8 cellular contexts compared by ENCODE assay signal in genomic region chr6:72861935-72862432, GRCh38.
DNase-seq lines count a peak whose midpoint lies in the region; ATAC-seq and TF ChIP-seq lines count a peak whose summit lies in the region.

No MANE protein-coding gene starts in this region.

- H3K27me3 ChIP-seq in Karpas-422 (ENCODE audit: low read length) (no peaks in the 10 kb centered on the region), stomach (no peaks in the 10 kb centered on the region)

- POLR2A ChIA-PET in GM10248 (lab: Yijun Ruan, JAX) = no interaction called here

- TF ChIP-seq EP300 in stomach (IDR thresholded peaks at IDR 0.05) = no peak

- H3K27ac Mint-ChIP-seq in osteocyte (ENCODE audit: unreplicated experiment) = peak overlapping the region; percentile 87
- H3K27ac Mint-ChIP-seq in activated T-helper 1 cell treated with anti-CD3 and anti-CD28 coated beads, Interleukin-12 subunit alpha, Interleukin-12 subunit beta, Interleukin-2, Interleukin-4 antibody, amounts not matched to agents 30 ng/mL and 10 ng/mL and 1 ng/mL, durations not matched to agents 14 hours and 24 hours and 36 hours = no peak overlapping the region

- H3K4me1 Mint-ChIP-seq in osteocyte (ENCODE audit: unreplicated experiment) = peaks cover 65% of the 10 kb centered on the region
- peaks cover 9% of the 10 kb centered on the region for H3K4me1 Mint-ChIP-seq in activated T-helper 1 cell treated with anti-CD3 and anti-CD28 coated beads, Interleukin-12 subunit alpha, Interleukin-12 subunit beta, Interleukin-2, Interleukin-4 antibody, amounts not matched to agents 30 ng/mL and 10 ng/mL and 1 ng/mL, durations not matched to agents 14 hours and 24 hours and 36 hours (ENCODE audit: low read depth)

- ATAC-seq in HG03342 (IDR thresholded peaks at IDR 0.05; ENCODE audit: unreplicated experiment) = peak; percentile 69

- CTCF ChIA-PET in GM10248 (lab: Yijun Ruan, JAX) = interaction anchor here (0.9 to 1.8 kb wide), 4 partner anchors 9 to 31 kb away, joined by 3 to 5 read pairs (median 4); no protein-coding TSS in a partner anchor

- 28 to 42% (median 40%) methylated on average over 2 of the region's 2 CpGs for WGBS in stomach, 5 donors

- H2AFZ ChIP-seq in Karpas-422 (ENCODE audit: low read length) = no peak overlapping the region

- H3K4me1 ChIP-seq in Karpas-422 (ENCODE audit: low read length) = peaks cover 6% of the 10 kb centered on the region; the same call in 1 of the 2 replicates
- H3K4me1 ChIP-seq in stomach = peaks cover 0 to 21% (median 9%) of the 10 kb centered on the region in 4 donors

- H3K9ac ChIP-seq in Karpas-422 (ENCODE audit: low read length) = no peak overlapping the region

- intact Hi-C loops in activated T-helper 1 cell treated with anti-CD3 and anti-CD28 coated beads, Interleukin-12 subunit alpha, Interleukin-12 subunit beta, Interleukin-2, Interleukin-4 antibody, amounts not matched to agents 30 ng/mL and 10 ng/mL and 1 ng/mL, durations not matched to agents 14 hours and 24 hours and 36 hours (cut with micrococcal nuclease) = no loop called here
- intact Hi-C loops in stomach (cut with DNase I; ENCODE audit: low total_unique reads) = no loop called here

- no peaks in the 10 kb centered on the region for H3K9me2 ChIP-seq in Karpas-422 (replicated peaks; ENCODE audit: insufficient read depth, low read length)

- H3K79me2 ChIP-seq in Karpas-422 (ENCODE audit: low read length) = peaks cover 94% of the 10 kb centered on the region

- H4K20me1 ChIP-seq in Karpas-422 (ENCODE audit: insufficient read depth, low read depth, low read length) = no peaks in the 10 kb centered on the region

- DNase-seq in GM10248 (ENCODE audit: extremely low spot score) = peak; percentile 6
- DNase-seq in amniotic epithelial cell (ENCODE audit: low read depth) = peak; percentile 74
- DNase-seq in osteocyte (ENCODE audit: extremely low spot score, unreplicated experiment) = no peak
- no peak for DNase-seq in activated T-helper 1 cell treated with anti-CD3 and anti-CD28 coated beads, Interleukin-12 subunit alpha, Interleukin-12 subunit beta, Interleukin-2, Interleukin-4 antibody, amounts not matched to agents 30 ng/mL and 10 ng/mL and 1 ng/mL, durations not matched to agents 14 hours and 24 hours and 36 hours (ENCODE audit: low spot score)
- DNase-seq in Karpas-422 = no peak
- DNase-seq in stomach = no peak
- DNase-seq in activated CD4-positive, alpha-beta T cell treated with anti-CD3 and anti-CD28 coated beads, Interleukin-2, amount 50 U/mL, for 1 hour = no peak

- TF ChIP-seq CTCF in GM10248 (IDR thresholded peaks at IDR 0.05; ENCODE audit: control extremely low read depth, extremely low read depth, low read depth, missing control alignments) (no peak), osteocyte (IDR thresholded peaks at IDR 0.05) (no peak), stomach (IDR thresholded peaks at IDR 0.05) (no peak)

- H3K27ac ChIP-seq in Karpas-422 (ENCODE audit: low read length) (no peak overlapping the region), stomach (peak overlapping the region in 1 of 5 donors; percentile 25)

- no peaks in the 10 kb centered on the region for H3K27me3 Mint-ChIP-seq in osteocyte (ENCODE audit: unreplicated experiment)
- H3K27me3 Mint-ChIP-seq in activated T-helper 1 cell treated with anti-CD3 and anti-CD28 coated beads, Interleukin-12 subunit alpha, Interleukin-12 subunit beta, Interleukin-2, Interleukin-4 antibody, amounts not matched to agents 30 ng/mL and 10 ng/mL and 1 ng/mL, durations not matched to agents 14 hours and 24 hours and 36 hours (ENCODE audit: insufficient read depth) = no peaks in the 10 kb centered on the region

- H3K36me3 ChIP-seq in Karpas-422 (ENCODE audit: insufficient read depth, low read length) (no peaks in the 10 kb centered on the region), stomach (no peaks in the 10 kb centered on the region)

- H3K9me3 ChIP-seq in Karpas-422 (ENCODE audit: low read length) (no peaks in the 10 kb centered on the region), stomach (no peaks in the 10 kb centered on the region)

- H3K9me3 Mint-ChIP-seq in osteocyte (ENCODE audit: unreplicated experiment) = no peaks in the 10 kb centered on the region
- H3K9me3 Mint-ChIP-seq in activated T-helper 1 cell treated with anti-CD3 and anti-CD28 coated beads, Interleukin-12 subunit alpha, Interleukin-12 subunit beta, Interleukin-2, Interleukin-4 antibody, amounts not matched to agents 30 ng/mL and 10 ng/mL and 1 ng/mL, durations not matched to agents 14 hours and 24 hours and 36 hours = no peaks in the 10 kb centered on the region

- H3K4me2 ChIP-seq in Karpas-422 (ENCODE audit: low read depth, low read length, poor library complexity, severe bottlenecking) = no peak overlapping the region

- H3K4me3 Mint-ChIP-seq in osteocyte (ENCODE audit: unreplicated experiment) = no peak overlapping the region
- H3K4me3 Mint-ChIP-seq in activated T-helper 1 cell treated with anti-CD3 and anti-CD28 coated beads, Interleukin-12 subunit alpha, Interleukin-12 subunit beta, Interleukin-2, Interleukin-4 antibody, amounts not matched to agents 30 ng/mL and 10 ng/mL and 1 ng/mL, durations not matched to agents 14 hours and 24 hours and 36 hours = no peak overlapping the region

- H3K36me3 Mint-ChIP-seq in osteocyte (ENCODE audit: unreplicated experiment) = no peaks in the 10 kb centered on the region
- H3K36me3 Mint-ChIP-seq in activated T-helper 1 cell treated with anti-CD3 and anti-CD28 coated beads, Interleukin-12 subunit alpha, Interleukin-12 subunit beta, Interleukin-2, Interleukin-4 antibody, amounts not matched to agents 30 ng/mL and 10 ng/mL and 1 ng/mL, durations not matched to agents 14 hours and 24 hours and 36 hours (ENCODE audit: low read depth) = no peaks in the 10 kb centered on the region

- H3K4me3 ChIP-seq in Karpas-422 (ENCODE audit: low read length) (no peak overlapping the region), stomach (no peak overlapping the region)

- no peak for TF ChIP-seq POLR2A in stomach (IDR thresholded peaks at IDR 0.05)

Comparison
In these comparisons a context has a peak if more than half of its experiments do, and no peak if none do; other contexts are left out.
1. DNase-seq: peak in GM10248 (single experiment) and amniotic epithelial cell (single experiment); none in osteocyte (single experiment), activated T-helper 1 cell treated with anti-CD3 and anti-CD28 coated beads, Interleukin-12 subunit alpha, Interleukin-12 subunit beta, Interleukin-2, Interleukin-4 antibody, amounts not matched to agents 30 ng/mL and 10 ng/mL and 1 ng/mL, durations not matched to agents 14 hours and 24 hours and 36 hours (single experiment), Karpas-422 (single experiment), stomach (single experiment) and activated CD4-positive, alpha-beta T cell treated with anti-CD3 and anti-CD28 coated beads, Interleukin-2, amount 50 U/mL, for 1 hour (single experiment).